ENCODE assay signal across 25 cellular contexts in genomic region chr3:15743587-15744009, GRCh38. TPM values are rescaled to one million over a fixed set of nuclear protein-coding genes. Genes with fewer than 3 reads are reported as not detected.
DNase-seq lines count a peak whose midpoint lies in the region; ATAC-seq and TF ChIP-seq lines count a peak whose summit lies in the region.
"Had no signal": no experiment of that assay in that cellular context is flagged by ENCODE, and none has a peak within 500 bp of the region (broad histone marks: within the 10 kb centered on the region; RNA-seq: fewer than 3 reads in every experiment).

No MANE protein-coding gene starts in this region.

- intact Hi-C loops in activated T-helper 2 cell treated with anti-CD3 and anti-CD28 coated beads, Interferon-gamma antibody, Interleukin-2, Interleukin-4, amounts not matched to agents 10 μg/mL and 5 μg/mL and 100 μg/mL, durations not matched to agents 14 hours and 24 hours and 36 hours (cut with micrococcal nuclease), result loop anchor here (2.0 to 10.0 kb wide), 2 partner anchors 63 to 379 kb away; no protein-coding TSS in a partner anchor
- intact Hi-C loops in left colon (cut with DNase I, micrococcal nuclease), result no loop called here

- H3K27ac ChIP-seq in upper lobe of left lung, result no peak overlapping the region
- no peak overlapping the region for H3K27ac ChIP-seq in coronary artery
- H3K27ac ChIP-seq in smooth muscle cell (ENCODE audit: low read depth), result no peak overlapping the region
- H3K27ac ChIP-seq: BLaER1, neutrophil, skin epidermis had no signal

- no peak for TF ChIP-seq POLR2A in upper lobe of left lung (IDR thresholded peaks at IDR 0.05)

- peaks cover 39% of the 10 kb centered on the region for H3K4me1 Mint-ChIP-seq in activated naive CD4-positive, alpha-beta T cell treated with anti-CD3 and anti-CD28 coated beads, Interleukin-2, amount 50 U/mL, for 24 hours
- H3K4me1 Mint-ChIP-seq in activated T-helper 2 cell treated with anti-CD3 and anti-CD28 coated beads, Interferon-gamma antibody, Interleukin-2, Interleukin-4, amounts not matched to agents 10 μg/mL and 5 μg/mL and 100 μg/mL, durations not matched to agents 14 hours and 24 hours and 36 hours (ENCODE audit: low read depth), result peaks cover 40% of the 10 kb centered on the region
- H3K4me1 Mint-ChIP-seq in memory B cell, result peaks cover 4% of the 10 kb centered on the region
- H3K4me1 Mint-ChIP-seq: brain, WTC11 had no signal

- ATAC-seq in memory B cell (ENCODE audit: low read depth) (no peak), upper lobe of left lung (ENCODE audit: low FRiP score in 2 of 2) (peak; percentile 14 to 76), left colon (no peak)
- ATAC-seq: esophagus mucosa, WTC11 had no signal

- 81 to 95% methylated on average over 3 of the region's 3 CpGs for WGBS in upper lobe of left lung, 2 donors
- 98% methylated on average over 3 of the region's 3 CpGs for WGBS in smooth muscle cell (ENCODE audit: low lambda C conversion rate)

- H3K4me3 ChIP-seq in upper lobe of left lung (no peak overlapping the region), coronary artery (no peak overlapping the region), smooth muscle cell (no peak overlapping the region)
- H3K4me3 ChIP-seq: BLaER1, lung, skin epidermis had no signal

- H3K27me3 ChIP-seq in upper lobe of left lung (no peaks in the 10 kb centered on the region), smooth muscle cell (ENCODE audit: low read depth) (no peaks in the 10 kb centered on the region)
- H3K27me3 ChIP-seq: BLaER1, neutrophil had no signal

- H3K9ac ChIP-seq in smooth muscle cell (ENCODE audit: low read depth), result no peak overlapping the region
- H3K9ac ChIP-seq: BLaER1 had no signal

- H4K20me1 ChIP-seq in smooth muscle cell (ENCODE audit: low read depth), result no peaks in the 10 kb centered on the region
- H4K20me1 ChIP-seq: BLaER1 had no signal

- no peak overlapping the region for H3K4me3 Mint-ChIP-seq in activated naive CD4-positive, alpha-beta T cell treated with anti-CD3 and anti-CD28 coated beads, Interleukin-2, amount 50 U/mL, for 24 hours
- H3K4me3 Mint-ChIP-seq in activated T-helper 2 cell treated with anti-CD3 and anti-CD28 coated beads, Interferon-gamma antibody, Interleukin-2, Interleukin-4, amounts not matched to agents 10 μg/mL and 5 μg/mL and 100 μg/mL, durations not matched to agents 14 hours and 24 hours and 36 hours (ENCODE audit: low read depth), result no peak overlapping the region
- H3K4me3 Mint-ChIP-seq in memory B cell, result no peak overlapping the region
- H3K4me3 Mint-ChIP-seq: brain, WTC11 had no signal

- H3K9me3 ChIP-seq in upper lobe of left lung (peaks cover 0 to 6% (median 2%) of the 10 kb centered on the region in 4 donors), smooth muscle cell (replicated peaks; ENCODE audit: low read depth) (peaks cover 10% of the 10 kb centered on the region)

- no peaks in the 10 kb centered on the region for H3K79me2 ChIP-seq in smooth muscle cell (ENCODE audit: low read depth)

- peaks cover 12% of the 10 kb centered on the region for H3K9me3 Mint-ChIP-seq in activated naive CD4-positive, alpha-beta T cell treated with anti-CD3 and anti-CD28 coated beads, Interleukin-2, amount 50 U/mL, for 24 hours
- H3K9me3 Mint-ChIP-seq in activated T-helper 2 cell treated with anti-CD3 and anti-CD28 coated beads, Interferon-gamma antibody, Interleukin-2, Interleukin-4, amounts not matched to agents 10 μg/mL and 5 μg/mL and 100 μg/mL, durations not matched to agents 14 hours and 24 hours and 36 hours, result peaks cover 71% of the 10 kb centered on the region
- H3K9me3 Mint-ChIP-seq in memory B cell, result peaks cover 6% of the 10 kb centered on the region

- no peak for TF ChIP-seq CTCF in upper lobe of left lung (IDR thresholded peaks at IDR 0.05)
- TF ChIP-seq CTCF in coronary artery (IDR thresholded peaks at IDR 0.05), result no peak
- no peak for TF ChIP-seq CTCF in smooth muscle cell (IDR thresholded peaks at IDR 0.05; ENCODE audit: borderline replicate concordance, insufficient read depth, poor library complexity, severe bottlenecking)

- TF ChIP-seq EP300 in upper lobe of left lung (IDR thresholded peaks at IDR 0.05), result no peak

- no peak overlapping the region for H2AFZ ChIP-seq in smooth muscle cell (ENCODE audit: low read depth)

- H3F3A ChIP-seq in smooth muscle cell (ENCODE audit: low read depth), result no peaks in the 10 kb centered on the region

- DNase-seq in activated naive CD4-positive, alpha-beta T cell treated with Interleukin-2 at 50 U/mL for 16 hours, result no peak
- no peak for DNase-seq in activated T-helper 2 cell treated with anti-CD3 and anti-CD28 coated beads, Interferon-gamma antibody, Interleukin-2, Interleukin-4, amounts not matched to agents 10 μg/mL and 5 μg/mL and 100 μg/mL, durations not matched to agents 14 hours and 24 hours and 36 hours (ENCODE audit: low spot score)
- no peak for DNase-seq in memory B cell (ENCODE audit: low spot score in 2 of 2)
- DNase-seq in upper lobe of left lung, result no peak
- no peak for DNase-seq in left colon
- no peak for DNase-seq in coronary artery (ENCODE audit: low spot score)
- DNase-seq in smooth muscle cell (lab: John Stamatoyannopoulos, UW; ENCODE audit: unreplicated experiment), result no peak
- DNase-seq: ACHN; activated gamma-delta T cell treated with Interleukin-2 at 50 U/mL for 16 hours; Calu3; effector CD4-positive, alpha-beta T cell; H9; hypothalamus; NCI-H1105; NCI-H2029 treated with DMSO at 0.1 percent for 48 hours; NCI-H774; stimulated activated CD4-positive, alpha-beta T cell treated with anti-CD3 and anti-CD28 coated beads, Interleukin-2, amount 100 ng/mL, for 24 hours had no signal

- no peak overlapping the region for H3K4me2 ChIP-seq in smooth muscle cell
- H3K4me2 ChIP-seq: BLaER1 had no signal

- H3K4me1 ChIP-seq in upper lobe of left lung, result no peaks in the 10 kb centered on the region
- no peaks in the 10 kb centered on the region for H3K4me1 ChIP-seq in smooth muscle cell (ENCODE audit: low read depth)
- H3K4me1 ChIP-seq: BLaER1 had no signal

- H3K27me3 Mint-ChIP-seq in activated naive CD4-positive, alpha-beta T cell treated with anti-CD3 and anti-CD28 coated beads, Interleukin-2, amount 50 U/mL, for 24 hours, result no peaks in the 10 kb centered on the region
- no peaks in the 10 kb centered on the region for H3K27me3 Mint-ChIP-seq in activated T-helper 2 cell treated with anti-CD3 and anti-CD28 coated beads, Interferon-gamma antibody, Interleukin-2, Interleukin-4, amounts not matched to agents 10 μg/mL and 5 μg/mL and 100 μg/mL, durations not matched to agents 14 hours and 24 hours and 36 hours (ENCODE audit: low read depth)
- no peaks in the 10 kb centered on the region for H3K27me3 Mint-ChIP-seq in memory B cell
- H3K27me3 Mint-ChIP-seq: brain had no signal

- H3K27ac Mint-ChIP-seq in activated naive CD4-positive, alpha-beta T cell treated with anti-CD3 and anti-CD28 coated beads, Interleukin-2, amount 50 U/mL, for 24 hours, result peak overlapping the region; percentile 19
- peak overlapping the region; percentile 40 for H3K27ac Mint-ChIP-seq in activated T-helper 2 cell treated with anti-CD3 and anti-CD28 coated beads, Interferon-gamma antibody, Interleukin-2, Interleukin-4, amounts not matched to agents 10 μg/mL and 5 μg/mL and 100 μg/mL, durations not matched to agents 14 hours and 24 hours and 36 hours
- peak overlapping the region; percentile 67 for H3K27ac Mint-ChIP-seq in memory B cell
- H3K27ac Mint-ChIP-seq: brain, H9, WTC11 had no signal

- H3K36me3 ChIP-seq in upper lobe of left lung, result peaks cover 0 to 5% (median 0%) of the 10 kb centered on the region in 4 donors
- H3K36me3 ChIP-seq in smooth muscle cell (ENCODE audit: low read depth), result peaks cover 10% of the 10 kb centered on the region
- H3K36me3 ChIP-seq: neutrophil had no signal

- peaks cover 43% of the 10 kb centered on the region for H3K36me3 Mint-ChIP-seq in activated naive CD4-positive, alpha-beta T cell treated with anti-CD3 and anti-CD28 coated beads, Interleukin-2, amount 50 U/mL, for 24 hours
- peaks cover 85% of the 10 kb centered on the region for H3K36me3 Mint-ChIP-seq in activated T-helper 2 cell treated with anti-CD3 and anti-CD28 coated beads, Interferon-gamma antibody, Interleukin-2, Interleukin-4, amounts not matched to agents 10 μg/mL and 5 μg/mL and 100 μg/mL, durations not matched to agents 14 hours and 24 hours and 36 hours (ENCODE audit: low read depth)
- peaks cover 43% of the 10 kb centered on the region for H3K36me3 Mint-ChIP-seq in memory B cell

RNA-seq across cellular contexts. Expression of gene ANKRD28, which starts 54.2 kb away (rescaled TPM):
- 44.2 and 45.5 TPM in 2 replicates for total RNA-seq in activated T-helper 2 cell treated with anti-CD3 and anti-CD28 coated beads, Interferon-gamma antibody, Interleukin-2, Interleukin-4, amounts not matched to agents 10 μg/mL and 5 μg/mL and 100 μg/mL, durations not matched to agents 14 hours and 24 hours and 36 hours
- 100 to 1,000 TPM in 1 of 6 donors, 10 to 100 TPM in 5; 31.6 to 107 (median 55.5) TPM for total RNA-seq in upper lobe of left lung
- total RNA-seq in left colon, result 10 to 100 TPM; 47.0 to 49.8 TPM
- 35.7 and 47.3 TPM in 2 replicates for total RNA-seq in smooth muscle cell
- 8.6 and 11.8 TPM in 2 replicates for polyA plus RNA-seq in smooth muscle cell

Comparison
In these comparisons a context has a peak if more than half of its experiments do, and no peak if none do; other contexts are left out.
1. ATAC-seq: peak in upper lobe of left lung (2 of 2); none in memory B cell (single experiment) and left colon (single experiment).
2. Peak in every context shown above with its lines, with median percentiles within 50 percentile points of each other: H3K27ac Mint-ChIP-seq.